In genomic region chr17:29145289-29146058, GRCh38 we compare ENCODE assay signal across 8 cellular contexts. TPM values are rescaled to one million over a fixed set of nuclear protein-coding genes. Genes with fewer than 3 reads are reported as not detected.
A peak's percentile ranks its signal among the peaks of the same experiment; 100 is the strongest.
DNase-seq lines count a peak whose midpoint lies in the region; ATAC-seq, FAIRE-seq and TF ChIP-seq lines count a peak whose summit lies in the region.

No MANE protein-coding gene starts in this region.

- no peak overlapping the region for H3K4me2 ChIP-seq in keratinocyte (ENCODE audit: control insufficient read depth, extremely low read depth, insufficient read depth, low read depth, low read length)

- H3K27me3 ChIP-seq in WERI-Rb-1 (ENCODE audit: insufficient read depth, low read depth, severe bottlenecking), result no peaks in the 10 kb centered on the region
- H3K27me3 ChIP-seq in keratinocyte (ENCODE audit: control insufficient read depth, extremely low read depth, insufficient read depth, low read length), result no peaks in the 10 kb centered on the region

- CTCF ChIA-PET in MCF 10A (lab: Yijun Ruan, JAX), result interaction anchor here (0.6 to 14.7 kb wide), 31 partner anchors 8 to 225 kb away, joined by 3 to 287 read pairs (median 4); partner anchors contain the start of gene MYO18A

- H3K9me3 ChIP-seq in WERI-Rb-1 (ENCODE audit: severe bottlenecking), result no peaks in the 10 kb centered on the region
- no peaks in the 10 kb centered on the region for H3K9me3 ChIP-seq in keratinocyte (ENCODE audit: control insufficient read depth, low read depth, low read length)

- intact Hi-C loops in MCF 10A (cut with micrococcal nuclease), result loop anchor here (5.0 kb wide), 1 partner anchor 227 kb away; no protein-coding TSS in a partner anchor

- no peak overlapping the region for H2AFZ ChIP-seq in keratinocyte (ENCODE audit: control insufficient read depth, low read length)

- peak overlapping the region; percentile 31; the same call in 1 of the 2 replicates for H3K27ac ChIP-seq in WERI-Rb-1
- H3K27ac ChIP-seq in keratinocyte (ENCODE audit: control insufficient read depth, insufficient read depth, low read length), result peak overlapping the region; percentile 32

- FAIRE-seq in keratinocyte (lab: Jason Lieb, UNC), result peak; percentile 69

- H4K20me1 ChIP-seq in keratinocyte (ENCODE audit: control insufficient read depth, extremely low read depth, insufficient read depth, low read length), result peaks cover 5% of the 10 kb centered on the region

- H3K36me3 Mint-ChIP-seq in HFFc6 (ENCODE audit: low read depth) (no peaks in the 10 kb centered on the region), MCF 10A (ENCODE audit: insufficient read depth, unreplicated experiment) (no peaks in the 10 kb centered on the region)

- peaks cover 90% of the 10 kb centered on the region for H3K4me1 Mint-ChIP-seq in HFFc6 (ENCODE audit: low read depth)
- H3K4me1 Mint-ChIP-seq in MCF 10A (ENCODE audit: insufficient read depth, unreplicated experiment), result peaks cover 45% of the 10 kb centered on the region

- TF ChIP-seq CTCF in HFFc6 (IDR thresholded peaks at IDR 0.05), result peak; percentile 78
- peak; percentile 84 for TF ChIP-seq CTCF in WERI-Rb-1 (IDR thresholded peaks at IDR 0.05; ENCODE audit: low read depth, low read length)
- peak; percentile 66 for TF ChIP-seq CTCF in MCF 10A (IDR thresholded peaks at IDR 0.05; ENCODE audit: unreplicated experiment)
- peak; percentile 59 to 87 (median 83) for TF ChIP-seq CTCF in keratinocyte (optimal IDR thresholded peaks at IDR 0.05 in 1 of 3, IDR thresholded peaks at IDR 0.05 in 1 of 3, conservative IDR thresholded peaks at IDR 0.05 in 1 of 3; ENCODE audit: extremely low read depth in 1 of 3, insufficient read depth in 2 of 3, low read length in 3 of 3)

- H3K4me3 Mint-ChIP-seq in HFFc6, result no peak overlapping the region
- H3K4me3 Mint-ChIP-seq in MCF 10A (ENCODE audit: unreplicated experiment), result no peak overlapping the region

- peaks cover 62% of the 10 kb centered on the region for H3K4me1 ChIP-seq in keratinocyte (ENCODE audit: control insufficient read depth, extremely low read depth, insufficient read depth, low read length)

- dilution Hi-C loops in keratinocyte (cut with MboI; ENCODE audit: extremely low pct_ligation_motif_present, low sequenced_read_pairs), result no loop called here

- H3K36me3 ChIP-seq in WERI-Rb-1 (0 out of 2 replicates have a peak, but pooled peaks cover 4% of the 10 kb centered on the region), keratinocyte (ENCODE audit: control insufficient read depth in 2 of 2, extremely low read depth in 1 of 2, insufficient read depth in 2 of 2, low read length in 2 of 2) (peaks cover 6 to 15% of the 10 kb centered on the region in 2 experiments)

- DNase-seq in DMS153 treated with DMSO at 0.1 percent for 48 hours (lab: John Stamatoyannopoulos, UW; ENCODE audit: unreplicated experiment) (peak; percentile 83), HFFc6 (peak; percentile 71), NCI-H2196 treated with DMSO at 0.1 percent for 48 hours (lab: John Stamatoyannopoulos, UW; ENCODE audit: unreplicated experiment) (peak; percentile 33), WERI-Rb-1 (peak; percentile 75), MCF 10A (ENCODE audit: unreplicated experiment) (peak; percentile 76), keratinocyte (ENCODE audit: low read depth, low spot score) (no peak)
- DNase-seq in stimulated activated CD4-positive, alpha-beta T cell treated with anti-CD3 and anti-CD28 coated beads, Interleukin-2, amount 100 ng/mL, for 48 hours, result peak; percentile 43 to 54

- H3K27me3 Mint-ChIP-seq in HFFc6 (ENCODE audit: insufficient read depth) (peaks cover 2% of the 10 kb centered on the region; the same call in 1 of the 2 replicates), MCF 10A (ENCODE audit: insufficient read depth, unreplicated experiment) (no peaks in the 10 kb centered on the region)

- peak overlapping the region; percentile 56 for H3K27ac Mint-ChIP-seq in HFFc6
- H3K27ac Mint-ChIP-seq in MCF 10A (ENCODE audit: low read depth, unreplicated experiment), result peak overlapping the region; percentile 60

- H3K4me3 ChIP-seq in WERI-Rb-1 (ENCODE audit: low read depth, low read length) (no peak overlapping the region), keratinocyte (ENCODE audit: control insufficient read depth in 2 of 3, extremely low read depth in 1 of 3, insufficient read depth in 2 of 3, low read depth in 1 of 3, low read length in 3 of 3) (no peak overlapping the region)

- POLR2A ChIA-PET in MCF 10A (lab: Yijun Ruan, JAX), result interaction anchor here (0.6 to 8.0 kb wide), 13 partner anchors 8 to 188 kb away, joined by 3 to 231 read pairs (median 4); partner anchors contain the start of genes MYO18A and NUFIP2

- no peak overlapping the region for H3K9ac ChIP-seq in keratinocyte (ENCODE audit: control insufficient read depth, extremely low read depth, insufficient read depth, low read length)

- no peak for ATAC-seq in GM18517 (IDR thresholded peaks at IDR 0.05; ENCODE audit: unreplicated experiment)

- H3K9me1 ChIP-seq in keratinocyte (ENCODE audit: control insufficient read depth, extremely low read depth, insufficient read depth, low read length), result peaks cover 3% of the 10 kb centered on the region

- no TSS peak for BruUV-seq in MCF 10A (replicated peaks; lab: Mats Ljungman, UMichigan)

- H3K9me3 Mint-ChIP-seq in HFFc6, result no peaks in the 10 kb centered on the region
- no peaks in the 10 kb centered on the region for H3K9me3 Mint-ChIP-seq in MCF 10A (ENCODE audit: unreplicated experiment)

- peaks cover 60% of the 10 kb centered on the region for H3K79me2 ChIP-seq in keratinocyte (ENCODE audit: control insufficient read depth, insufficient read depth, low read length)

RNA-seq across cellular contexts. Expression of gene MYO18A, which starts 34.7 kb away (rescaled TPM):
- 10 to 100 TPM; 39.2 to 57.7 (median 42.9) TPM for total RNA-seq in HFFc6 (2021; fragmentation: NEBNext Ultra II Directional; extraction: Animal tissue kit (Norgen Biotek cat#: 25700))
- 24.0 and 24.8 TPM in 2 replicates for total RNA-seq in MCF 10A (2022)
- 18.4 to 26.6 TPM (median 20.0 TPM) in 3 replicates for polyA plus RNA-seq in keratinocyte
- 132 TPM for polyA plus RNA-seq in keratinocyte (2011; ENCODE audit: low read depth)
- polyA plus RNA-seq in keratinocyte (2011; cell fraction: cytosol; rRNA removed), result 13.5 and 22.0 TPM in 2 replicates
- 129 and 141 TPM in 2 replicates for polyA plus RNA-seq in keratinocyte (2011; cell fraction: nucleus; rRNA removed)
- polyA plus RNA-seq in keratinocyte (2012; ENCODE audit: low replicate concordance), result 70.9 and 78.4 TPM in 2 replicates
- polyA minus RNA-seq in keratinocyte, result 43.5 to 142 TPM (median 64.0 TPM) in 3 replicates
- 32.6 TPM for polyA minus RNA-seq in keratinocyte (2011; cell fraction: cytosol; rRNA and poly(A)+ RNA removed)
- polyA minus RNA-seq in keratinocyte (2011; cell fraction: nucleus; rRNA and poly(A)+ RNA removed), result 71.2 and 113 TPM in 2 replicates
